11 cellular contexts compared by ENCODE assay signal in genomic region chr2:1051075-1051474, GRCh38.
DNase-seq lines count a peak whose midpoint lies in the region; ATAC-seq and TF ChIP-seq lines count a peak whose summit lies in the region.
"Had no signal": no experiment of that assay in that cellular context is flagged by ENCODE, and none has a peak within 500 bp of the region (broad histone marks: within the 10 kb centered on the region; RNA-seq: fewer than 3 reads in every experiment).

No MANE protein-coding gene starts in this region.

- TF ChIP-seq POLR2A in gastroesophageal sphincter (IDR thresholded peaks at IDR 0.05), result no peak

- H3K4me2 ChIP-seq in DND-41 (ENCODE audit: insufficient read depth, low read length), result no peak overlapping the region

- H3K36me3 ChIP-seq in DND-41 (ENCODE audit: insufficient read depth, low read length), result peaks cover 11% of the 10 kb centered on the region; the same call in 1 of the 2 replicates
- H3K36me3 ChIP-seq in gastroesophageal sphincter, result no peaks in the 10 kb centered on the region
- H3K36me3 ChIP-seq: heart right ventricle had no signal

- no peak overlapping the region for H3K4me3 ChIP-seq in DND-41 (ENCODE audit: low read depth in 1 of 2, low read length in 2 of 2)
- no peak overlapping the region for H3K4me3 ChIP-seq in cardiac fibroblast (replicated peaks in 1 of 2; ENCODE audit: low read depth in 2 of 2, low read length in 2 of 2)
- no peak overlapping the region for H3K4me3 ChIP-seq in gastroesophageal sphincter
- H3K4me3 ChIP-seq: heart right ventricle, mucosa of descending colon had no signal

- no peak overlapping the region for H3K9ac ChIP-seq in DND-41 (ENCODE audit: low read depth, low read length)

- H4K20me1 ChIP-seq in DND-41 (ENCODE audit: insufficient read depth, low read length), result no peaks in the 10 kb centered on the region

- no peak overlapping the region for H2AFZ ChIP-seq in DND-41 (ENCODE audit: low read depth, low read length)

- no peaks in the 10 kb centered on the region for H3K4me1 ChIP-seq in DND-41 (ENCODE audit: insufficient read depth, low read length)
- no peaks in the 10 kb centered on the region for H3K4me1 ChIP-seq in gastroesophageal sphincter
- H3K4me1 ChIP-seq: heart right ventricle had no signal

- WGBS in gastroesophageal sphincter (ENCODE audit: low coverage in 1 of 2), 2 donors, result 32% methylated on average over 3 of the region's 3 CpGs; no CpG with 5 or more reads in 1 of the 2 donors

- H3K27ac ChIP-seq in DND-41 (ENCODE audit: low read length) (no peak overlapping the region), gastroesophageal sphincter (no peak overlapping the region)
- H3K27ac ChIP-seq: heart right ventricle had no signal

- DNase-seq in DND-41 (no peak), cardiac fibroblast (ENCODE audit: low read depth in 2 of 2) (peak; percentile 12 to 37), myocyte (ENCODE audit: low read depth) (peak; percentile 9), cerebellar nuclear complex (lab: John Stamatoyannopoulos, UW) (no peak)
- DNase-seq: heart right ventricle, mucosa of descending colon had no signal

- no peaks in the 10 kb centered on the region for H3K27me3 ChIP-seq in DND-41 (ENCODE audit: insufficient read depth, low read length, poor library complexity)
- H3K27me3 ChIP-seq in gastroesophageal sphincter, result peaks cover 9% of the 10 kb centered on the region

- H3K9me3 ChIP-seq in DND-41 (ENCODE audit: insufficient read depth, low read length, severe bottlenecking), result peaks cover 6% of the 10 kb centered on the region
- peaks cover 0 to 14% (median 0%) of the 10 kb centered on the region in 3 donors for H3K9me3 ChIP-seq in gastroesophageal sphincter
- H3K9me3 ChIP-seq: mucosa of descending colon had no signal

- peak; percentile 24 for TF ChIP-seq CTCF in DND-41 (IDR thresholded peaks at IDR 0.05; ENCODE audit: borderline replicate concordance, extremely low read depth, low read length, poor library complexity, severe bottlenecking)
- peak; percentile 26; the same call in 1 of the 2 replicates for TF ChIP-seq CTCF in LNCAP (IDR thresholded peaks at IDR 0.05)
- peak; percentile 45 for TF ChIP-seq CTCF in cardiac fibroblast (IDR thresholded peaks at IDR 0.05; ENCODE audit: low read depth, low read length)
- no peak for TF ChIP-seq CTCF in gastroesophageal sphincter (IDR thresholded peaks at IDR 0.05)

- no peak for TF ChIP-seq EP300 in gastroesophageal sphincter (IDR thresholded peaks at IDR 0.05)

- 0 out of 2 replicates have a peak, but pooled peaks cover 3% of the 10 kb centered on the region for H3K79me2 ChIP-seq in DND-41 (ENCODE audit: insufficient read depth, low read length)

- no peak for ATAC-seq in DND-41 (ENCODE audit: insufficient read depth, low read depth)
- no peak for ATAC-seq in GM19351 (IDR thresholded peaks at IDR 0.05; ENCODE audit: unreplicated experiment)
- ATAC-seq in gastroesophageal sphincter, result no peak
- ATAC-seq in HG02571 (IDR thresholded peaks at IDR 0.05; ENCODE audit: unreplicated experiment), result no peak
- ATAC-seq: activated CD4-positive, CD25-positive, alpha-beta regulatory T cell treated with anti-CD3 and anti-CD28 coated beads, Interleukin-2, amount 50 U/mL, for 24 hours; heart right ventricle; mucosa of descending colon had no signal

Comparison
In these comparisons a context has a peak if more than half of its experiments do, and no peak if none do; other contexts are left out.
1. DNase-seq: peak in cardiac fibroblast (2 of 2) and myocyte (single experiment); none in DND-41 (single experiment) and cerebellar nuclear complex (0 of 2).
2. CTCF ChIP-seq: peak in DND-41 (single experiment), LNCAP (single experiment) and cardiac fibroblast (single experiment); none in gastroesophageal sphincter (0 of 4).